Comparison of ENCODE assay signal across 3 cellular contexts in the genomic region with DNA sequence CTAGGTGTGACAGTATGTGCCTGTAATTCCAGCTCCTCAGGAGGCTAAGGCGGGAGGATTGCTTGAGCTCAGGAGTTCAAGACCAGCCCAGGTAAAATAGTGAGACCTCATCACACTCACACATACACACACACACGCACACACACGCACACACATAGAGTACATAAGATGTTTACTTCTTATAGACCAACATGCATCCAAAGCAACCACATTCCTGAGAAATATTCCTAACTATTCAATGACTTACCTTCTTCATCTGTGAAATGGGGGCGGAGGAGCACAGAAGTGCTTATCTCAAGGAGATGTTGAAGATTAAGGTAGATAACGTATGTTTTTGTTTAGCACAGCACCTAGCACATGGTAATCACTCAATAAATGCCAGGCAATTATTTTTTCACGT.
"Had no signal": no experiment of that assay in that cellular context is flagged by ENCODE, and none has a peak within 500 bp of the region (broad histone marks: within the 10 kb centered on the region; RNA-seq: fewer than 3 reads in every experiment).

No MANE protein-coding gene starts in this region.

- H3K4me3 ChIP-seq: GM12878 had no signal

- ATAC-seq: GM12878 had no signal

- DNase-seq: GDM1, GF-D8 had no signal
